In the genomic region with DNA sequence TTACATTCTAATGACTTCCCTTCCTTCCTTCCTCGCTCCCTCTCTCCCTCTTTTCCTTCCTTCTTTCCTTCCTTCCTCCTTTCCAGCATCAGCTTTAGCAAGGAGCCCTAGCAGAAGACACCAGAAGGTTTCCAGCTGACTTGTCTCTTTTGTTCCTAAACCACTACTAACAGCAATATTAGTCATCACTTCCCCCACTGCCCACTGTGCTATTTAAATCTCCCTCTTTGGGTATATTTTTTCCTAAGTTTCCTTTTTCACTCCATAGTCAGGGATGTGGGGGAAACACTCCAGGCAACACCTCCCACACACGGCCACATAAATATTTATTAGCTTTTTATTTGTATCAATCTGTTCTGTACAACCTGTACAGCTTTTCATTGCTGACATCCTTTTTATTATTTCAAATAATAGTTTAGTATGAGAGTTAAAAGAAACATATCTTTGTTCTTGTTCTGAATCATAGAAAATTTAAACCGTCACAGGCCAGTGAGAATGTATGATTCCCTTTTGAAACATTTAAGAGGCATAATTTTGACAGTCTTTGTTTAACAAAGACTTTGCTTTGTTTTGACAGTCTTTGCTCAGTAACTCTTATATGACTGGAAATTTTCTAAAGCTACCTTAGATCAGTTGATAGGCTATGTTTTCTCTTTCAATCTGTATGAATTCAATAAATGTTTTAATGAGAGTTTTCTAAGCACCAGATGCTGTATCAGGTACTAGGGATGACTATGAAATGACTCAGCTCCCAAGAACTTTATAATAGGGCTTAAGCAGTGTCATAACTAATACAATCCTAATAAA, we compare ENCODE assay signal across 8 cellular contexts.
DNase-seq lines count a peak whose midpoint lies in the region; ATAC-seq and TF ChIP-seq lines count a peak whose summit lies in the region.
"Not testable (repeated sequence)": the region's sequence is repeated elsewhere in the genome, so short reads cannot be mapped to it uniquely, and the experiment has no call there.

No MANE protein-coding gene starts in this region.

- in situ Hi-C loops in Panc1 (cut with HindIII; ENCODE audit: low pct_unique_long_range_greater_than_20kb, low sequenced_read_pairs); astrocyte of the spinal cord (cut with HindIII; ENCODE audit: low sequenced_read_pairs): not testable (repeated sequence)

- ATAC-seq in HG02798 (IDR thresholded peaks at IDR 0.05; ENCODE audit: poor library complexity, unreplicated experiment), result peak; percentile 50
- peak; percentile 76 for ATAC-seq in HG03432 (IDR thresholded peaks at IDR 0.05; ENCODE audit: unreplicated experiment)
- peak; percentile 52 for ATAC-seq in Panc1
- ATAC-seq in left ventricle myocardium superior, result peak; percentile 53
- peak; percentile 37 for ATAC-seq in stimulated activated memory B cell treated with anti-CD40 and anti-IgM and Interleukin-4, amounts not matched to agents 10 μg/mL and 1 μg/mL and 100 μg/mL, for 72 hours

- not testable (repeated sequence) for H3K4me3 Mint-ChIP-seq in stimulated activated memory B cell treated with anti-CD40 and anti-IgM and Interleukin-4, amounts not matched to agents 10 μg/mL and 1 μg/mL and 100 μg/mL, for 72 hours

- not testable (repeated sequence) for H3K9me3 ChIP-seq in Panc1 (ENCODE audit: control insufficient read depth, insufficient read depth, low read depth, low read length)

- H3K4me3 ChIP-seq in Panc1 (ENCODE audit: low read depth in 2 of 2, low read length in 2 of 2); astrocyte of the spinal cord (ENCODE audit: low read depth, low read length): not testable (repeated sequence)

- not testable (repeated sequence) for BruUV-seq in Panc1 (replicated peaks; lab: Mats Ljungman, UMichigan)

- POLR2A ChIA-PET in Panc1 (lab: Charles Lee), result not testable (repeated sequence)

- H3K36me3 Mint-ChIP-seq in stimulated activated memory B cell treated with anti-CD40 and anti-IgM and Interleukin-4, amounts not matched to agents 10 μg/mL and 1 μg/mL and 100 μg/mL, for 72 hours, result not testable (repeated sequence)

- not testable (repeated sequence) for H3K36me3 ChIP-seq in Panc1 (ENCODE audit: control insufficient read depth, insufficient read depth, low read length)

- not testable (repeated sequence) for H3K27ac Mint-ChIP-seq in stimulated activated memory B cell treated with anti-CD40 and anti-IgM and Interleukin-4, amounts not matched to agents 10 μg/mL and 1 μg/mL and 100 μg/mL, for 72 hours

- H3K27me3 ChIP-seq in Panc1 (ENCODE audit: control insufficient read depth, insufficient read depth, low read length), result not testable (repeated sequence)

- H3K4me1 ChIP-seq in Panc1 (ENCODE audit: control insufficient read depth, insufficient read depth, low read length), result not testable (repeated sequence)

- TF ChIP-seq CTCF in GM20000 (IDR thresholded peaks at IDR 0.05; ENCODE audit: extremely low read depth, missing control alignments); Panc1 (IDR thresholded peaks at IDR 0.05); astrocyte of the spinal cord (IDR thresholded peaks at IDR 0.05; ENCODE audit: low read depth, low read length): not testable (repeated sequence)

- DNase-seq in ELR (ENCODE audit: low read depth) (peak; percentile 34), GM20000 (ENCODE audit: low spot score) (peak; percentile 18), astrocyte of the spinal cord (ENCODE audit: low read depth, low spot score) (peak; percentile 42)
- DNase-seq in Panc1 (ENCODE audit: low read depth, low spot score); left ventricle myocardium superior: not testable (repeated sequence)

- H3K9me3 Mint-ChIP-seq in stimulated activated memory B cell treated with anti-CD40 and anti-IgM and Interleukin-4, amounts not matched to agents 10 μg/mL and 1 μg/mL and 100 μg/mL, for 72 hours, result not testable (repeated sequence)

- not testable (repeated sequence) for H3K4me1 Mint-ChIP-seq in stimulated activated memory B cell treated with anti-CD40 and anti-IgM and Interleukin-4, amounts not matched to agents 10 μg/mL and 1 μg/mL and 100 μg/mL, for 72 hours

- not testable (repeated sequence) for H3K27me3 Mint-ChIP-seq in stimulated activated memory B cell treated with anti-CD40 and anti-IgM and Interleukin-4, amounts not matched to agents 10 μg/mL and 1 μg/mL and 100 μg/mL, for 72 hours

- not testable (repeated sequence) for H3K27ac ChIP-seq in Panc1 (ENCODE audit: low read length)

- CTCF ChIA-PET in Panc1 (lab: Charles Lee), result not testable (repeated sequence)

- intact Hi-C loops in Panc1 (cut with micrococcal nuclease; ENCODE audit: unreplicated experiment); left ventricle myocardium superior (cut with micrococcal nuclease): not testable (repeated sequence)
